ENCODE assay signal across 1 cellular context in genomic region chr5:113215401-113216060, GRCh38.
TF ChIP-seq lines count a peak whose summit lies in the region.

No MANE protein-coding gene starts in this region.

TF ChIP-seq in IMR-90, 13 proteins besides CTCF, POLR2A, EP300 and RAD21:
- no peak for TF ChIP-seq USF2 (IDR thresholded peaks at IDR 0.05; ENCODE audit: low read depth, low read length)
- no peak for TF ChIP-seq FOS (IDR thresholded peaks at IDR 0.05; ENCODE audit: low read depth, low read length)
- TF ChIP-seq BHLHE40 (IDR thresholded peaks at IDR 0.05; ENCODE audit: low read depth, low read length): no peak
- TF ChIP-seq MXI1 (IDR thresholded peaks at IDR 0.05; ENCODE audit: borderline replicate concordance, low read depth, low read length): no peak
- TF ChIP-seq, protein P1, sequence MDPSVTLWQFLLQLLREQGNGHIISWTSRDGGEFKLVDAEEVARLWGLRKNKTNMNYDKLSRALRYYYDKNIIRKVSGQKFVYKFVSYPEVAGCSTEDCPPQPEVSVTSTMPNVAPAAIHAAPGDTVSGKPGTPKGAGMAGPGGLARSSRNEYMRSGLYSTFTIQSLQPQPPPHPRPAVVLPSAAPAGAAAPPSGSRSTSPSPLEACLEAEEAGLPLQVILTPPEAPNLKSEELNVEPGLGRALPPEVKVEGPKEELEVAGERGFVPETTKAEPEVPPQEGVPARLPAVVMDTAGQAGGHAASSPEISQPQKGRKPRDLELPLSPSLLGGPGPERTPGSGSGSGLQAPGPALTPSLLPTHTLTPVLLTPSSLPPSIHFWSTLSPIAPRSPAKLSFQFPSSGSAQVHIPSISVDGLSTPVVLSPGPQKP (IDR thresholded peaks at IDR 0.05; ENCODE audit: borderline replicate concordance, low read depth, low read length): no peak
- no peak for TF ChIP-seq MAFK (IDR thresholded peaks at IDR 0.05; ENCODE audit: low read depth, low read length)
- TF ChIP-seq SMC3 (IDR thresholded peaks at IDR 0.05; ENCODE audit: low read depth, low read length): no peak
- no peak for TF ChIP-seq CHD1 (IDR thresholded peaks at IDR 0.05; ENCODE audit: low read depth, low read length)
- no peak for TF ChIP-seq NFE2L2 (IDR thresholded peaks at IDR 0.05; ENCODE audit: low read depth, low read length)
- no peak for TF ChIP-seq RFX5 (IDR thresholded peaks at IDR 0.05; ENCODE audit: low read depth, low read length)
- TF ChIP-seq MAZ (IDR thresholded peaks at IDR 0.05; ENCODE audit: borderline replicate concordance, low read depth, low read length): no peak
